Comparison of ENCODE assay signal across 8 cellular contexts in genomic region chr15:72474466-72474911, GRCh38. TPM values are rescaled to one million over a fixed set of nuclear protein-coding genes. Genes with fewer than 3 reads are reported as not detected.
DNase-seq lines count a peak whose midpoint lies in the region; ATAC-seq lines count a peak whose summit lies in the region.

No MANE protein-coding gene starts in this region.

- H3K36me3 ChIP-seq in skeletal muscle tissue (ENCODE audit: control insufficient read depth in 3 of 3, insufficient read depth in 3 of 3, low read length in 3 of 3): peaks cover 0 to 8% (median 0%) of the 10 kb centered on the region in 3 donors

- H3K27me3 ChIP-seq in right cardiac atrium (ENCODE audit: control insufficient read depth, insufficient read depth) (no peaks in the 10 kb centered on the region), skeletal muscle tissue (ENCODE audit: control insufficient read depth in 3 of 3, insufficient read depth in 3 of 3, low read length in 3 of 3) (no peaks in the 10 kb centered on the region)

- WGBS in right cardiac atrium: under 1% methylated on average over 67 of the region's 67 CpGs

- H3K4me3 Mint-ChIP-seq in activated T-helper 17 cell treated with anti-CD3 and anti-CD28 coated beads, Interleukin-2, amount 50 U/mL, for 72 hours: peak overlapping the region; percentile 80

- H3K27ac Mint-ChIP-seq in activated T-helper 17 cell treated with anti-CD3 and anti-CD28 coated beads, Interleukin-2, amount 50 U/mL, for 72 hours: peak overlapping the region; percentile 99

- intact Hi-C loops in right cardiac atrium (cut with DNase I): no loop called here

- no peaks in the 10 kb centered on the region for H3K9me3 ChIP-seq in right cardiac atrium (ENCODE audit: control insufficient read depth, low read length)
- no peaks in the 10 kb centered on the region for H3K9me3 ChIP-seq in skeletal muscle tissue (ENCODE audit: control insufficient read depth in 3 of 3, low read length in 3 of 3)

- DNase-seq in right cardiac atrium: no peak
- DNase-seq in NCI-H1048 (lab: John Stamatoyannopoulos, UW): no peak
- no peak for DNase-seq in NCI-H748 treated with DMSO at 0.1 percent for 48 hours (lab: John Stamatoyannopoulos, UW)
- no peak for DNase-seq in NCI-H526 treated with DMSO at 0.1 percent for 48 hours (lab: John Stamatoyannopoulos, UW)

- H3K4me1 ChIP-seq in right cardiac atrium (ENCODE audit: control insufficient read depth, insufficient read depth, low read length) (peaks cover 2% of the 10 kb centered on the region), skeletal muscle tissue (ENCODE audit: control insufficient read depth in 3 of 3, insufficient read depth in 3 of 3, low read length in 3 of 3) (peaks cover 18 to 26% (median 23%) of the 10 kb centered on the region in 3 donors)

- ATAC-seq in GM19023 (IDR thresholded peaks at IDR 0.05; ENCODE audit: unreplicated experiment) (peak; percentile 18), HG02970 (IDR thresholded peaks at IDR 0.05; ENCODE audit: low FRiP score, unreplicated experiment) (peak; percentile 16), right cardiac atrium (peak; percentile 1 to 2)
- peak; percentile 25 for ATAC-seq in activated T-helper 17 cell treated with anti-CD3 and anti-CD28 coated beads, Interleukin-2, amount 50 U/mL, for 72 hours (replicated peaks)

- H3K9me3 Mint-ChIP-seq in activated T-helper 17 cell treated with anti-CD3 and anti-CD28 coated beads, Interleukin-2, amount 50 U/mL, for 72 hours: no peaks in the 10 kb centered on the region

- peaks cover 27% of the 10 kb centered on the region for H3K4me1 Mint-ChIP-seq in activated T-helper 17 cell treated with anti-CD3 and anti-CD28 coated beads, Interleukin-2, amount 50 U/mL, for 72 hours

- H3K4me3 ChIP-seq in right cardiac atrium (ENCODE audit: low read length) (peak overlapping the region; percentile 64), skeletal muscle tissue (ENCODE audit: low read length in 3 of 3) (peak overlapping the region; percentile 76 to 97 (median 94))

- no peaks in the 10 kb centered on the region for H3K27me3 Mint-ChIP-seq in activated T-helper 17 cell treated with anti-CD3 and anti-CD28 coated beads, Interleukin-2, amount 50 U/mL, for 72 hours

- H3K27ac ChIP-seq in right cardiac atrium (ENCODE audit: low read length): peak overlapping the region; percentile 94
- H3K27ac ChIP-seq in skeletal muscle tissue (ENCODE audit: low read depth, low read length): peak overlapping the region; percentile 99

- H3K9ac ChIP-seq in skeletal muscle tissue (ENCODE audit: low read depth in 1 of 3, low read length in 3 of 3): peak overlapping the region; percentile 98 to 100 (median 100)

- H3K36me3 Mint-ChIP-seq in activated T-helper 17 cell treated with anti-CD3 and anti-CD28 coated beads, Interleukin-2, amount 50 U/mL, for 72 hours (ENCODE audit: low read depth): peaks cover 53% of the 10 kb centered on the region

RNA-seq across cellular contexts. Expression of gene ARIH1, which starts 0.4 kb away (rescaled TPM):
- total RNA-seq in activated T-helper 17 cell treated with anti-CD3 and anti-CD28 coated beads, Interleukin-2, amount 50 U/mL, for 72 hours: 100 to 1,000 TPM; 140 TPM
- total RNA-seq in right cardiac atrium: 100 to 1,000 TPM; 147 to 159 (median 153) TPM
- 30.5 TPM for polyA plus RNA-seq in right cardiac atrium
- total RNA-seq in skeletal muscle tissue: 27.1 TPM
